ENCODE assay signal across 8 cellular contexts in the genomic region with DNA sequence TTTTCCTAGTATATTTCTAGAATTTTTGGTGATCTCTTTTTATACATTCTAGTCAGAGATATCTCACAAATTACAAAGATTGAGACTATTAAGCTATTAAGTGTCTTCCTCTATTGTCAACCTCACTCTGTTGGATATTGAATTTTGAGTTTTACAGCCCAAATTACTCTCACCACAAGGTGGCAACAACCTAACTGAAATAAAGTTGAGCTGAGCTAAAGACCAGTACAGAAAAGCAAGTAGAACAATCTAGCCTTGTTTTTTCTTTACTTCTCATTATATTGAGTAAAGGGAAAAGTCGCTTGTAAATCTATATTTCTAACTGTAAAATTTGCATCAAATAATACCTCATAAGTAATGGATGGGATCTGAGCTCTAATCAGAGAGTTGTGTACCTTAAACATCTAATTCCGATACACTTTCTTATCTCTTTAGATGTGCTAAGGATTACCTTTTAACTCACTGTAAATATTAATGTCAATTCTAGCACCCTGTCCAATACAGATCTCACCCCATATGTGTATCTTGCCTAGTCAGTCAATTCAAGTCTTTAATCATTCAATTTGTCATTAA. TPM values are rescaled to one million over a fixed set of nuclear protein-coding genes. Genes with fewer than 3 reads are reported as not detected.
A peak's percentile ranks its signal among the peaks of the same experiment; 100 is the strongest.
DNase-seq lines count a peak whose midpoint lies in the region; ATAC-seq and TF ChIP-seq lines count a peak whose summit lies in the region.

No MANE protein-coding gene starts in this region.

- TF ChIP-seq POLR2A in heart left ventricle (IDR thresholded peaks at IDR 0.05): no peak
- TF ChIP-seq POLR2A in spleen (IDR thresholded peaks at IDR 0.05): no peak

- H3K27me3 Mint-ChIP-seq in T-helper 2 cell treated with Interferon-gamma antibody and Interleukin-4, amounts not matched to agents 5 μg/mL and 100 μg/mL, for 36 hours (ENCODE audit: low read depth): peaks cover 23% of the 10 kb centered on the region

- ATAC-seq in heart left ventricle: no peak
- no peak for ATAC-seq in Right ventricle myocardium superior (ENCODE audit: poor library complexity)

- DNase-seq in heart left ventricle: no peak
- no peak for DNase-seq in Right ventricle myocardium superior
- DNase-seq in PC-9: no peak
- DNase-seq in fibroblast of mammary gland (ENCODE audit: low read depth): peak; percentile 47
- DNase-seq in spleen: no peak
- no peak for DNase-seq in mesenteric fat pad (ENCODE audit: low spot score)
- DNase-seq in epidermal melanocyte (ENCODE audit: insufficient read length, low spot score): no peak
- DNase-seq in T-helper 2 cell treated with Interferon-gamma antibody and Interleukin-4, amounts not matched to agents 5 μg/mL and 100 μg/mL, for 36 hours (ENCODE audit: low spot score): no peak

- H3K27ac Mint-ChIP-seq in T-helper 2 cell treated with Interferon-gamma antibody and Interleukin-4, amounts not matched to agents 5 μg/mL and 100 μg/mL, for 36 hours: no peak overlapping the region

- intact Hi-C loops in heart left ventricle (cut with DNase I): loop anchor here in 1 of 10 donors (5.0 kb wide), 1 partner anchor 41 kb away; no protein-coding TSS in a partner anchor
- intact Hi-C loops in Right ventricle myocardium superior (cut with DNase I): no loop called here
- intact Hi-C loops in PC-9 (cut with micrococcal nuclease; ENCODE audit: unreplicated experiment): loop anchor here (1.0 to 10.0 kb wide), 3 partner anchors 42 to 416 kb away; no protein-coding TSS in a partner anchor
- intact Hi-C loops in spleen (cut with DNase I; ENCODE audit: low total_unique reads): no loop called here

- no peak overlapping the region for H3K4me3 Mint-ChIP-seq in T-helper 2 cell treated with Interferon-gamma antibody and Interleukin-4, amounts not matched to agents 5 μg/mL and 100 μg/mL, for 36 hours

- H3K27me3 ChIP-seq in heart left ventricle (peaks cover 0 to 23% (median 0%) of the 10 kb centered on the region in 9 donors), PC-9 (ENCODE audit: insufficient read depth, low read depth) (no peaks in the 10 kb centered on the region), spleen (replicated peaks in 1 of 7) (peaks cover 0 to 15% (median 0%) of the 10 kb centered on the region in 7 donors)

- H3K36me3 ChIP-seq in heart left ventricle: no peaks in the 10 kb centered on the region
- no peaks in the 10 kb centered on the region for H3K36me3 ChIP-seq in PC-9 (ENCODE audit: low read depth)
- H3K36me3 ChIP-seq in spleen: no peaks in the 10 kb centered on the region

- POLR2A ChIA-PET in PC-9 (lab: Charles Lee; ENCODE audit: unreplicated experiment): interaction anchor here (0.5 to 1.0 kb wide), 6 partner anchors 14 to 152 kb away, joined by 3 to 16 read pairs (median 6); a partner anchor contains a TSS

- H3F3A ChIP-seq in PC-9 (ENCODE audit: insufficient read depth, low read depth): no peaks in the 10 kb centered on the region

- H3K4me1 ChIP-seq in heart left ventricle (no peaks in the 10 kb centered on the region), PC-9 (replicated peaks; ENCODE audit: insufficient read depth) (no peaks in the 10 kb centered on the region), spleen (no peaks in the 10 kb centered on the region)

- no peaks in the 10 kb centered on the region for H3K9me3 Mint-ChIP-seq in T-helper 2 cell treated with Interferon-gamma antibody and Interleukin-4, amounts not matched to agents 5 μg/mL and 100 μg/mL, for 36 hours

- TF ChIP-seq CTCF in heart left ventricle (IDR thresholded peaks at IDR 0.05) (peak in 8 of 12 donors; percentile 11 to 54 (median 42)), PC-9 (conservative IDR thresholded peaks at IDR 0.05) (peak; percentile 74), fibroblast of mammary gland (conservative IDR thresholded peaks at IDR 0.05; ENCODE audit: control insufficient read depth, insufficient read depth, low read depth, low read length) (peak; percentile 60), spleen (IDR thresholded peaks at IDR 0.05 in 8 of 11, conservative IDR thresholded peaks at IDR 0.05 in 3 of 11) (peak in 6 of 11 experiments; percentile 36 to 57 (median 43))

- H3K79me2 ChIP-seq in PC-9 (ENCODE audit: low read depth): no peaks in the 10 kb centered on the region

- CTCF ChIA-PET in PC-9 (lab: Charles Lee): interaction anchor here (0.6 to 2.8 kb wide), 5 partner anchors 32 to 747 kb away, joined by 3 to 56 read pairs (median 4); no protein-coding TSS in a partner anchor

- H2AFZ ChIP-seq in PC-9: no peak overlapping the region

- H4K20me1 ChIP-seq in PC-9 (ENCODE audit: insufficient read depth): no peaks in the 10 kb centered on the region

- H3K4me3 ChIP-seq in heart left ventricle: no peak overlapping the region
- H3K4me3 ChIP-seq in PC-9: no peak overlapping the region
- no peak overlapping the region for H3K4me3 ChIP-seq in fibroblast of mammary gland (ENCODE audit: control insufficient read depth, low read depth, low read length)
- H3K4me3 ChIP-seq in spleen: no peak overlapping the region

- no peaks in the 10 kb centered on the region for H3K4me1 Mint-ChIP-seq in T-helper 2 cell treated with Interferon-gamma antibody and Interleukin-4, amounts not matched to agents 5 μg/mL and 100 μg/mL, for 36 hours (ENCODE audit: low read depth)

- 57 to 69% (median 67%) methylated on average over 2 of the region's 2 CpGs for WGBS in heart left ventricle, 4 donors
- 64 to 72% (median 69%) methylated on average over 2 of the region's 2 CpGs for WGBS in spleen, 5 donors

- no peaks in the 10 kb centered on the region for H3K9me2 ChIP-seq in PC-9 (ENCODE audit: insufficient read depth)

- no peak overlapping the region for H3K4me2 ChIP-seq in PC-9

- H3K9me3 ChIP-seq in heart left ventricle: no peaks in the 10 kb centered on the region
- no peaks in the 10 kb centered on the region for H3K9me3 ChIP-seq in PC-9 (ENCODE audit: insufficient read depth, low read depth)
- H3K9me3 ChIP-seq in spleen: no peaks in the 10 kb centered on the region

- no TSS peak for BruUV-seq in PC-9 (replicated peaks; lab: Mats Ljungman, UMichigan)

- H3K27ac ChIP-seq in heart left ventricle: no peak overlapping the region
- H3K27ac ChIP-seq in PC-9: no peak overlapping the region
- no peak overlapping the region for H3K27ac ChIP-seq in spleen

- no peaks in the 10 kb centered on the region for H3K36me3 Mint-ChIP-seq in T-helper 2 cell treated with Interferon-gamma antibody and Interleukin-4, amounts not matched to agents 5 μg/mL and 100 μg/mL, for 36 hours (ENCODE audit: low read depth)

RNA-seq across cellular contexts. Expression of a gene that starts 13.6 kb away (rescaled TPM):
- total RNA-seq in heart left ventricle (10 to 100 TPM in 8 of 9 donors, 1 to 10 TPM in 1; 9.9 to 25.8 (median 18.1) TPM), Right ventricle myocardium superior (17.4 TPM), PC-9 (2021) (58.2 and 74.7 TPM in 2 replicates), spleen (10 to 100 TPM; 22.4 to 36.1 (median 31.9) TPM), mesenteric fat pad (30.1 TPM)
- polyA plus RNA-seq in heart left ventricle (10 to 100 TPM in 1 of 2 donors, 1 to 10 TPM in 1; 4.5 to 17.3 TPM), spleen (10 to 100 TPM in 1 of 3 donors, 1 to 10 TPM in 2; 8.9 to 12.5 (median 9.9) TPM)

RNA-seq across cellular contexts. Expression of a gene that starts 26.5 kb away (rescaled TPM):
- total RNA-seq in heart left ventricle (not detected), Right ventricle myocardium superior (not detected), PC-9 (2021) (not detected in 2 replicates), spleen (not detected), mesenteric fat pad (not detected)
- polyA plus RNA-seq in heart left ventricle (not detected), spleen (under 1 TPM in 2 of 3 donors, not detected in 1; 0.03 to 0.10 TPM)

RNA-seq across cellular contexts. Expression of a gene that starts 47.2 kb away (rescaled TPM):
- total RNA-seq in heart left ventricle: 10 to 100 TPM; 44.7 to 77.6 (median 58.1) TPM
- 10 to 100 TPM; 21.4 to 51.7 TPM for polyA plus RNA-seq in heart left ventricle
- 45.0 TPM for total RNA-seq in Right ventricle myocardium superior
- 40.1 and 65.0 TPM in 2 replicates for total RNA-seq in PC-9 (2021)
- total RNA-seq in spleen: 100 to 1,000 TPM in 5 of 7 donors, 10 to 100 TPM in 2; 85.1 to 137 (median 125) TPM
- 10 to 100 TPM; 30.7 to 36.8 (median 34.5) TPM for polyA plus RNA-seq in spleen
- total RNA-seq in mesenteric fat pad: 97.7 TPM
